Comparison of ENCODE assay signal across 31 cellular contexts in genomic region chr12:113649256-113649830, GRCh38.
"Had no signal": no experiment of that assay in that cellular context is flagged by ENCODE, and none has a peak within 500 bp of the region (broad histone marks: within the 10 kb centered on the region; RNA-seq: fewer than 3 reads in every experiment).

No MANE protein-coding gene starts in this region.

- H3K27ac Mint-ChIP-seq: activated CD4-positive, alpha-beta T cell treated with anti-CD3 and anti-CD28 coated beads for 36 hours; activated naive CD4-positive, alpha-beta T cell treated with anti-CD3 and anti-CD28 coated beads for 36 hours; activated naive CD8-positive, alpha-beta T cell treated with anti-CD3 and anti-CD28 coated beads for 36 hours; activated T-helper 1 cell treated with anti-CD3 and anti-CD28 coated beads, Interleukin-12 subunit alpha, Interleukin-12 subunit beta, Interleukin-2, Interleukin-4 antibody, amounts not matched to agents 30 ng/mL and 10 ng/mL and 1 ng/mL, durations not matched to agents 14 hours and 24 hours and 36 hours; natural killer cell treated with Interleukin-12 subunit alpha and Interleukin-12 subunit beta and Interleukin-15 and Interleukin-18, amount 100 ng/mL, for 72 hours; T-helper 1 cell treated with Interleukin-12 subunit alpha and Interleukin-12 subunit beta and Interleukin-4 antibody, amounts not matched to agents 30 μg/mL and 1 μg/mL, for 36 hours had no signal

- H3K4me1 Mint-ChIP-seq: activated CD4-positive, alpha-beta T cell treated with anti-CD3 and anti-CD28 coated beads for 36 hours; activated naive CD8-positive, alpha-beta T cell treated with anti-CD3 and anti-CD28 coated beads for 36 hours had no signal

- H3K36me3 Mint-ChIP-seq: activated naive CD8-positive, alpha-beta T cell treated with anti-CD3 and anti-CD28 coated beads for 36 hours; natural killer cell treated with Interleukin-12 subunit alpha and Interleukin-12 subunit beta and Interleukin-15 and Interleukin-18, amount 100 ng/mL, for 72 hours had no signal

- H3K9me3 Mint-ChIP-seq: activated naive CD4-positive, alpha-beta T cell treated with anti-CD3 and anti-CD28 coated beads for 36 hours; activated T-helper 1 cell treated with anti-CD3 and anti-CD28 coated beads, Interleukin-12 subunit alpha, Interleukin-12 subunit beta, Interleukin-2, Interleukin-4 antibody, amounts not matched to agents 30 ng/mL and 10 ng/mL and 1 ng/mL, durations not matched to agents 14 hours and 24 hours and 36 hours; natural killer cell treated with Interleukin-12 subunit alpha and Interleukin-12 subunit beta and Interleukin-15 and Interleukin-18, amount 100 ng/mL, for 72 hours; T-helper 1 cell treated with Interleukin-12 subunit alpha and Interleukin-12 subunit beta and Interleukin-4 antibody, amounts not matched to agents 30 μg/mL and 1 μg/mL, for 36 hours had no signal

- H3K9me3 ChIP-seq: adrenal gland, body of pancreas, mucosa of descending colon, prostate gland, testis, transverse colon had no signal

- FAIRE-seq: keratinocyte had no signal

- H3K4me1 ChIP-seq: adrenal gland, body of pancreas, esophagus muscularis mucosa, foreskin keratinocyte, heart right ventricle, prostate gland, testis, transverse colon had no signal

- DNase-seq: activated CD4-positive, alpha-beta T cell treated with anti-CD3 and anti-CD28 coated beads for 36 hours; activated CD4-positive, alpha-beta T cell treated with anti-CD3 and anti-CD28 coated beads, Interleukin-2, amount 50 U/mL, for 4 hours; activated CD4-positive, CD25-positive, alpha-beta regulatory T cell; activated CD8-positive, alpha-beta memory T cell treated with anti-CD3 and anti-CD28 coated beads for 24 hours; activated effector memory CD4-positive, alpha-beta T cell treated with anti-CD3 and anti-CD28 coated beads, Interleukin-2, amount 50 U/mL, for 16 hours; activated naive CD4-positive, alpha-beta T cell treated with anti-CD3 and anti-CD28 coated beads for 36 hours; activated naive CD8-positive, alpha-beta T cell treated with anti-CD3 and anti-CD28 coated beads for 36 hours; adrenal gland; aorta; body of pancreas; cortex of kidney; foreskin keratinocyte; heart right ventricle; left cardiac atrium; left ventricle myocardium superior; mucosa of descending colon; retina; stimulated activated CD4-positive, alpha-beta T cell treated with anti-CD3 and anti-CD28 coated beads, Interleukin-12 subunit alpha, Interleukin-12 subunit beta, amount 100 ng/mL, for 4 hours; stimulated activated CD4-positive, alpha-beta T cell treated with anti-CD3 and anti-CD28 coated beads, Interleukin-4, amount 100 ng/mL, for 1 hour; stimulated activated naive CD8-positive, alpha-beta T cell treated with anti-CD3 and anti-CD28 coated beads, Interleukin-15, Interleukin-2, amounts not matched to agents 100 U/mL and 50 U/mL, for 24 hours; T-helper 9 cell; testis; transverse colon had no signal

- H3K27me3 ChIP-seq: body of pancreas, foreskin keratinocyte, testis had no signal

- ATAC-seq: activated CD4-positive, alpha-beta T cell treated with anti-CD3 and anti-CD28 coated beads for 36 hours; body of pancreas; foreskin keratinocyte; heart right ventricle; left cardiac atrium; left ventricle myocardium superior; mucosa of descending colon; natural killer cell treated with Interleukin-12 subunit alpha and Interleukin-12 subunit beta and Interleukin-15 and Interleukin-18, amount 100 ng/mL, for 72 hours; sciatic nerve; stimulated activated naive CD8-positive, alpha-beta T cell treated with anti-CD3 and anti-CD28 coated beads, Interleukin-15, Interleukin-2, amounts not matched to agents 100 U/mL and 50 U/mL, for 24 hours had no signal

- H3K36me3 ChIP-seq: adrenal gland, esophagus muscularis mucosa, heart right ventricle, prostate gland, transverse colon had no signal

- H3K4me3 Mint-ChIP-seq: activated CD4-positive, alpha-beta T cell treated with anti-CD3 and anti-CD28 coated beads for 36 hours; activated naive CD4-positive, alpha-beta T cell treated with anti-CD3 and anti-CD28 coated beads for 36 hours; activated naive CD8-positive, alpha-beta T cell treated with anti-CD3 and anti-CD28 coated beads for 36 hours; activated T-helper 1 cell treated with anti-CD3 and anti-CD28 coated beads, Interleukin-12 subunit alpha, Interleukin-12 subunit beta, Interleukin-2, Interleukin-4 antibody, amounts not matched to agents 30 ng/mL and 10 ng/mL and 1 ng/mL, durations not matched to agents 14 hours and 24 hours and 36 hours; natural killer cell treated with Interleukin-12 subunit alpha and Interleukin-12 subunit beta and Interleukin-15 and Interleukin-18, amount 100 ng/mL, for 72 hours; T-helper 1 cell treated with Interleukin-12 subunit alpha and Interleukin-12 subunit beta and Interleukin-4 antibody, amounts not matched to agents 30 μg/mL and 1 μg/mL, for 36 hours had no signal

- H3K27ac ChIP-seq: adrenal gland, body of pancreas, esophagus muscularis mucosa, foreskin keratinocyte, heart right ventricle, prostate gland, skin epidermis, testis, transverse colon had no signal

- H3K4me3 ChIP-seq: adrenal gland, body of pancreas, esophagus muscularis mucosa, heart right ventricle, mucosa of descending colon, prostate gland, skin epidermis, testis, transverse colon had no signal
